1 cellular context compared by ENCODE assay signal in the genomic region with DNA sequence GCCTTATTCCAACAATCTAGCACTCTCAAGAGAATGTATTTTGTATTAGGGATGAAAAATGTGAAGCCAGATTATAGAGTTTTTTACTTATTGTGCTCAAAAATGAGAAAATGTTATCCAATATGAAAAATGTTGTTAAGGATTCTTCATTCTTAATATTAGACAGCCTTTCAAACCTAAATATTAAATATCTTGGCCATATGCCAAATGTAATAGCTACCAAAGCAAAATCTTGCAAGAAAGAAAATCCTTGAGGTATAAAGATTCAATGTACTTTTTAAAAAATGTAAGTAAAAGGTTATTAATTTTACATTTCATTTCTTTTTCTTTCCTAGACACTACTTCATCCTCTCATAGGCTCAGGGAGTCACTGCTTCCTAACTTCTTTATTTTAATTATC.
TF ChIP-seq lines count a peak whose summit lies in the region.

No MANE protein-coding gene starts in this region.

TF ChIP-seq in SK-N-SH, 30 proteins besides CTCF, POLR2A, EP300 and RAD21 (continued from another document):
- TF ChIP-seq, protein P1, sequence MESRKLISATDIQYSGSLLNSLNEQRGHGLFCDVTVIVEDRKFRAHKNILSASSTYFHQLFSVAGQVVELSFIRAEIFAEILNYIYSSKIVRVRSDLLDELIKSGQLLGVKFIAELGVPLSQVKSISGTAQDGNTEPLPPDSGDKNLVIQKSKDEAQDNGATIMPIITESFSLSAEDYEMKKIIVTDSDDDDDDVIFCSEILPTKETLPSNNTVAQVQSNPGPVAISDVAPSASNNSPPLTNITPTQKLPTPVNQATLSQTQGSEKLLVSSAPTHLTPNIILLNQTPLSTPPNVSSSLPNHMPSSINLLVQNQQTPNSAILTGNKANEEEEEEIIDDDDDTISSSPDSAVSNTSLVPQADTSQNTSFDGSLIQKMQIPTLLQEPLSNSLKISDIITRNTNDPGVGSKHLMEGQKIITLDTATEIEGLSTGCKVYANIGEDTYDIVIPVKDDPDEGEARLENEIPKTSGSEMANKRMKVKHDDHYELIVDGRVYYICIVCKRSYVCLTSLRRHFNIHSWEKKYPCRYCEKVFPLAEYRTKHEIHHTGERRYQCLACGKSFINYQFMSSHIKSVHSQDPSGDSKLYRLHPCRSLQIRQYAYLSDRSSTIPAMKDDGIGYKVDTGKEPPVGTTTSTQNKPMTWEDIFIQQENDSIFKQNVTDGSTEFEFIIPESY (IDR thresholded peaks at IDR 0.05; ENCODE audit: borderline replicate concordance, low read depth), result no peak
- peak; percentile 38; the same call in 1 of the 2 replicates for TF ChIP-seq NFIC (IDR thresholded peaks at IDR 0.05; ENCODE audit: borderline replicate concordance)
